Comparison of ENCODE assay signal across 8 cellular contexts in genomic region chr13:41311607-41312500, GRCh38. TPM values are rescaled to one million over a fixed set of nuclear protein-coding genes. Genes with fewer than 3 reads are reported as not detected.
DNase-seq lines count a peak whose midpoint lies in the region; ATAC-seq, FAIRE-seq and TF ChIP-seq lines count a peak whose summit lies in the region.

No MANE protein-coding gene starts in this region.

- WGBS in thyroid gland, 2 donors = 0 to 1% methylated on average over 36 to 37 of the region's 63 CpGs

- peak overlapping the region; percentile 100 for H2AFZ ChIP-seq in neuron (ENCODE audit: low read depth, low read length)

- intact Hi-C loops in thyroid gland (cut with DNase I) = no loop called here

- H3K36me3 ChIP-seq in neuron (ENCODE audit: insufficient read depth, low read length) (peaks cover 5% of the 10 kb centered on the region), thyroid gland (no peaks in the 10 kb centered on the region)

- no peak for TF ChIP-seq CTCF in AG04449 (IDR thresholded peaks at IDR 0.05; ENCODE audit: insufficient read depth, low read length, missing control alignments)
- TF ChIP-seq CTCF in thyroid gland (IDR thresholded peaks at IDR 0.05) = no peak

- H3K4me1 ChIP-seq in neuron (ENCODE audit: insufficient read depth, low read length) (peaks cover 19% of the 10 kb centered on the region), thyroid gland (peaks cover 17 to 27% of the 10 kb centered on the region in 2 donors)

- H3K27me3 ChIP-seq in neuron (ENCODE audit: insufficient read depth, low read length) = no peaks in the 10 kb centered on the region
- no peaks in the 10 kb centered on the region for H3K27me3 ChIP-seq in thyroid gland

- no peak for TF ChIP-seq POLR2A in thyroid gland (IDR thresholded peaks at IDR 0.05)

- peak overlapping the region; percentile 83 to 97 (median 93) for H3K27ac ChIP-seq in thyroid gland

- FAIRE-seq in RCC 7860 (lab: Jason Lieb, UNC) (no peak), frontal cortex (lab: Jason Lieb, UNC) (no peak)

- ATAC-seq in GM18873 (IDR thresholded peaks at IDR 0.05; ENCODE audit: low FRiP score, unreplicated experiment) (peak; percentile 19), HG03159 (IDR thresholded peaks at IDR 0.05; ENCODE audit: unreplicated experiment) (peak; percentile 55)

- H3K4me3 ChIP-seq in AG04449 (ENCODE audit: low read depth, low read length) (peak overlapping the region; percentile 86), neuron (ENCODE audit: low read length) (peak overlapping the region; percentile 64), thyroid gland (replicated peaks in 1 of 3) (peak overlapping the region; percentile 91 to 97 (median 96))

- DNase-seq in AG04449 (ENCODE audit: low read depth, low spot score) (no peak), RCC 7860 (ENCODE audit: low spot score) (peak; percentile 10), activated gamma-delta T cell treated with Interleukin-2 at 50 U/mL for 16 hours (peak; percentile 51), frontal cortex (ENCODE audit: low spot score in 2 of 2) (peak; percentile 37 to 57), thyroid gland (peak; percentile 57 to 58)

- CTCF ChIA-PET in AG04449 (lab: Yijun Ruan, JAX) = no interaction called here

- POLR2A ChIA-PET in AG04449 (lab: Yijun Ruan, JAX) = no interaction called here

- H3K9me3 ChIP-seq in neuron (ENCODE audit: low read length) (peaks cover 3% of the 10 kb centered on the region), thyroid gland (no peaks in the 10 kb centered on the region)

RNA-seq across cellular contexts. Expression of gene NAA16, which starts 0.8 kb away (rescaled TPM):
- total RNA-seq in frontal cortex = 61.1 TPM
- total RNA-seq in thyroid gland = 10 to 100 TPM; 16.9 to 42.7 (median 19.0) TPM

RNA-seq across cellular contexts. Expression of gene MTRF1, which starts 48.5 kb away (rescaled TPM):
- 24.5 TPM for total RNA-seq in frontal cortex
- total RNA-seq in thyroid gland = 10 to 100 TPM in 3 of 4 donors, 1 to 10 TPM in 1; 9.3 to 22.2 (median 12.0) TPM
